In the genomic region with DNA sequence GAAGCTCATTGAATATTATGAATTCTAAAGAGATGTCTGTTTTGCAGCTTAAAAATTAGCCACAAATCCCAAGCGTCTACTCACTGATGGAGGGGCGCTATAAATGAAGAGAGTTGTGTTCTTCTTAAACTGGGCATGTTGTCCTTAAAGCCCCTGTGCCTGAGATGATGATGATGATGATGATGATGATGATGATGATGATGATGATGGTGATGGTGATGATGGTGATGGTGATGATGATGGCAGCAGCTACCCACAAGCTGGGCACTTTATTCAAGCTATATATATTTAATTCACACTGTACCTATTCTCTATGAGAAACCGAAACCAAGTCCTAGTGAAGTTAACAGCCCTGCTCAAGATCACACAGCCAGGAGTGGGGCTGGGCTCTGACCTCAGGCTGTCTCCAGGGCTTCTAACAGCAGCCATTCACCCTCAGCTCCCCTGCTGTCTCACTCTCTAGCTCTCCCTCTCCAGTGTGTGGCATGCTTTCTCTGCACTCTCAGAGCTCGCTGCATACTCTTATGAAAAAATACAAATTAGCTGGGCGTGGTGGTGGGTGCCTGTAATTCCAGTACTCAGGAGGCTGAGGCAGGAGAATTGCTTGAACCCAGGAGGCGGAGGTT, we compare ENCODE assay signal across 12 cellular contexts.
DNase-seq lines count a peak whose midpoint lies in the region; ATAC-seq and TF ChIP-seq lines count a peak whose summit lies in the region.
"Had no signal": no experiment of that assay in that cellular context is flagged by ENCODE, and none has a peak within 500 bp of the region (broad histone marks: within the 10 kb centered on the region; RNA-seq: fewer than 3 reads in every experiment).

No MANE protein-coding gene starts in this region.

- peaks cover 34% of the 10 kb centered on the region for H3K4me1 ChIP-seq in CD8-positive, alpha-beta memory T cell (ENCODE audit: insufficient read depth, low read length)

- H3K27ac ChIP-seq in CD4-positive, alpha-beta T cell (ENCODE audit: low read depth, low read length), result no peak overlapping the region
- H3K27ac ChIP-seq in CD8-positive, alpha-beta memory T cell (ENCODE audit: low read depth, low read length), result no peak overlapping the region
- H3K27ac ChIP-seq: HL-60 had no signal

- peak overlapping the region; percentile 4 for H3K4me3 Mint-ChIP-seq in CD4-positive, alpha-beta T cell
- H3K4me3 Mint-ChIP-seq in MCF 10A (ENCODE audit: unreplicated experiment), result no peak overlapping the region
- peak overlapping the region in 1 of 7 donors; percentile 9 for H3K4me3 Mint-ChIP-seq in CD8-positive, alpha-beta memory T cell

- H3K27me3 Mint-ChIP-seq in CD4-positive, alpha-beta T cell, result no peaks in the 10 kb centered on the region
- H3K27me3 Mint-ChIP-seq in MCF 10A (ENCODE audit: insufficient read depth, unreplicated experiment), result no peaks in the 10 kb centered on the region
- peaks cover 0 to 2% of the 10 kb centered on the region in 2 donors for H3K27me3 Mint-ChIP-seq in CD8-positive, alpha-beta memory T cell

- ATAC-seq in CD4-positive, alpha-beta T cell (ENCODE audit: poor library complexity), result peak; percentile 89
- ATAC-seq in left colon, result peak; percentile 61

- no peak for TF ChIP-seq CTCF in CD4-positive, alpha-beta T cell (IDR thresholded peaks at IDR 0.05)
- TF ChIP-seq CTCF in MCF 10A (IDR thresholded peaks at IDR 0.05; ENCODE audit: unreplicated experiment), result no peak

- no peaks in the 10 kb centered on the region for H3K9me3 ChIP-seq in CD4-positive, alpha-beta T cell (ENCODE audit: control insufficient read depth, low read length)
- no peaks in the 10 kb centered on the region for H3K9me3 ChIP-seq in CD8-positive, alpha-beta memory T cell (ENCODE audit: low read length)

- POLR2A ChIA-PET in CD4-positive, alpha-beta T cell (lab: Charles Lee), result interaction anchor here (0.7 kb wide), 1 partner anchor 607 kb away, joined by 3 read pairs; no protein-coding TSS in a partner anchor
- POLR2A ChIA-PET in MCF 10A (lab: Yijun Ruan, JAX), result no interaction called here
- POLR2A ChIA-PET in CD8-positive, alpha-beta memory T cell (lab: Charles Lee), result no interaction called here

- H3K36me3 Mint-ChIP-seq in CD4-positive, alpha-beta T cell (ENCODE audit: low read depth), result no peaks in the 10 kb centered on the region
- no peaks in the 10 kb centered on the region for H3K36me3 Mint-ChIP-seq in MCF 10A (ENCODE audit: insufficient read depth, unreplicated experiment)
- H3K36me3 Mint-ChIP-seq in CD8-positive, alpha-beta memory T cell, result no peaks in the 10 kb centered on the region

- intact Hi-C loops in CD4-positive, alpha-beta T cell (cut with DNase I, micrococcal nuclease), result no loop called here
- intact Hi-C loops in left colon (cut with DNase I, micrococcal nuclease) (no loop called here), MCF 10A (cut with micrococcal nuclease) (no loop called here)

- peaks cover 49% of the 10 kb centered on the region for H3K4me1 Mint-ChIP-seq in CD4-positive, alpha-beta T cell (ENCODE audit: low read depth)
- peaks cover 12% of the 10 kb centered on the region for H3K4me1 Mint-ChIP-seq in MCF 10A (ENCODE audit: insufficient read depth, unreplicated experiment)
- peaks cover 7 to 18% (median 16%) of the 10 kb centered on the region in 3 donors for H3K4me1 Mint-ChIP-seq in CD8-positive, alpha-beta memory T cell

- H3K27me3 ChIP-seq in CD4-positive, alpha-beta T cell (ENCODE audit: control insufficient read depth, insufficient read depth, low read length), result no peaks in the 10 kb centered on the region
- no peaks in the 10 kb centered on the region for H3K27me3 ChIP-seq in CD8-positive, alpha-beta memory T cell (ENCODE audit: insufficient read depth, low read length, poor library complexity, severe bottlenecking)

- H3K9me3 Mint-ChIP-seq in CD4-positive, alpha-beta T cell, result no peaks in the 10 kb centered on the region
- no peaks in the 10 kb centered on the region for H3K9me3 Mint-ChIP-seq in MCF 10A (ENCODE audit: unreplicated experiment)
- peaks cover 0 to 2% (median 0%) of the 10 kb centered on the region in 5 donors for H3K9me3 Mint-ChIP-seq in CD8-positive, alpha-beta memory T cell

- BruUV-seq in MCF 10A (replicated peaks; lab: Mats Ljungman, UMichigan), result no TSS peak

- CTCF ChIA-PET in CD4-positive, alpha-beta T cell (lab: Charles Lee), result no interaction called here
- CTCF ChIA-PET in MCF 10A (lab: Yijun Ruan, JAX), result interaction anchor here (0.5 to 0.6 kb wide), 3 partner anchors 282 to 1909 kb away, joined by 3 to 4 read pairs (median 3); no protein-coding TSS in a partner anchor
- CTCF ChIA-PET in CD8-positive, alpha-beta memory T cell (lab: Charles Lee), result no interaction called here

- H3K27ac Mint-ChIP-seq in CD4-positive, alpha-beta T cell, result peak overlapping the region; percentile 58
- no peak overlapping the region for H3K27ac Mint-ChIP-seq in MCF 10A (ENCODE audit: low read depth, unreplicated experiment)
- H3K27ac Mint-ChIP-seq in CD8-positive, alpha-beta memory T cell, result peak overlapping the region in 2 of 8 donors; percentile 27 to 65

- no peaks in the 10 kb centered on the region for H3K36me3 ChIP-seq in CD8-positive, alpha-beta memory T cell (ENCODE audit: insufficient read depth, low read length)

- H3K4me3 ChIP-seq in CD8-positive, alpha-beta memory T cell (ENCODE audit: low read length), result no peak overlapping the region

- DNase-seq in CD4-positive, alpha-beta T cell, result peak in 1 of 10 experiments; percentile 17
- DNase-seq in ELF-1 (ENCODE audit: low read depth, low spot score), result peak; percentile 72
- DNase-seq in OCI-M1 (lab: John Stamatoyannopoulos, UW), result peak; percentile 1
- DNase-seq in left colon, result no peak
- DNase-seq in MCF 10A (ENCODE audit: unreplicated experiment), result no peak
- no peak for DNase-seq in CD8-positive, alpha-beta memory T cell
- DNase-seq in cortex of kidney (lab: John Stamatoyannopoulos, UW), result no peak
- DNase-seq in nucleus accumbens (lab: John Stamatoyannopoulos, UW), result no peak
- DNase-seq: activated CD4-positive, CD25-positive, alpha-beta regulatory T cell treated with anti-CD3 and anti-CD28 coated beads, Interleukin-2, amount 50 U/mL, for 72 hours; NCI-H1694 treated with DMSO at 0.1 percent for 48 hours; SHP77 treated with DMSO at 0.1 percent for 48 hours had no signal

Comparison
In these comparisons a context has a peak if more than half of its experiments do, and no peak if none do; other contexts are left out.
1. DNase-seq: peak in ELF-1 (single experiment) and OCI-M1 (single experiment); none in left colon (0 of 2), MCF 10A (single experiment), CD8-positive, alpha-beta memory T cell (0 of 5), cortex of kidney (single experiment) and nucleus accumbens (0 of 56).